In the genomic region with DNA sequence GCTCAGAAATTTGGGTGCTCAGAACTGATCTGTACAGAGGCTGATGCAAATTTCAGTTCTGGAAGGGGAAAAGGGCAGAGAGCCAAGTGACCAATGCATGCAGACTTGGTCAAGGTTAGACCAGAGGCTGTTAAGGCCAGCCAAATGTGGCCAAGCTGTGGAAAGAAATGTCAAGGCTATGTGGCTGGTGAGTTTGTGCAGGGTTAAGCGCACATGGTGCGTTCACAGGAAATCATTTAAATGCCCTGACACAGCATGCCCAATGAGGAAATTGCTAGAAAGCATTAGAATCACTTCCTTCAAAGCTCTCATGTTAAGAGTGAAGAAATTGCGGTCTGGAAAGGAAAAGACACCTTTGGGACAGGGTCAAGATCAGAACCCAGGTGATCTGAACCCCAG, we compare ENCODE assay signal across 9 cellular contexts. TPM values are rescaled to one million over a fixed set of nuclear protein-coding genes. Genes with fewer than 3 reads are reported as not detected.
DNase-seq lines count a peak whose midpoint lies in the region; ATAC-seq and TF ChIP-seq lines count a peak whose summit lies in the region.
"Had no signal": no experiment of that assay in that cellular context is flagged by ENCODE, and none has a peak within 500 bp of the region (broad histone marks: within the 10 kb centered on the region; RNA-seq: fewer than 3 reads in every experiment).

No MANE protein-coding gene starts in this region.

- H3K27me3 ChIP-seq in BLaER1 treated with 17β-estradiol and CSF1 and Interleukin-3, amounts not matched to agents 10 nM and 100 nM, result peaks cover 0 to 83% (median 0%) of the 10 kb centered on the region in 11 experiments; a peak in 8 of 22 replicates
- H3K27me3 ChIP-seq in adrenal gland (no peaks in the 10 kb centered on the region), PC-3 (ENCODE audit: low read length) (no peaks in the 10 kb centered on the region)
- H3K27me3 ChIP-seq: esophagus muscularis mucosa had no signal

- H3F3A ChIP-seq in PC-3 (ENCODE audit: low read length, unreplicated experiment), result no peaks in the 10 kb centered on the region

- no peaks in the 10 kb centered on the region for H3K79me2 ChIP-seq in PC-3 (ENCODE audit: low read length)

- H4K20me1 ChIP-seq in BLaER1 treated with 17β-estradiol and CSF1 and Interleukin-3, amounts not matched to agents 10 nM and 100 nM, result peaks cover 0 to 42% (median 0%) of the 10 kb centered on the region in 11 experiments; a peak in 4 of 22 replicates
- no peaks in the 10 kb centered on the region for H4K20me1 ChIP-seq in PC-3 (ENCODE audit: low read length)

- H2AFZ ChIP-seq in PC-3 (ENCODE audit: low read length), result no peak overlapping the region

- POLR2A ChIA-PET in PC-3 (lab: Charles Lee; ENCODE audit: unreplicated experiment), result interaction anchor here (0.6 kb wide), 1 partner anchor 31 kb away, joined by 4 read pairs; no protein-coding TSS in a partner anchor

- DNase-seq in adrenal gland (peak; percentile 75 to 89 (median 85)), HUDEP-2 (lab: John Stamatoyannopoulos, UW; ENCODE audit: unreplicated experiment in 76 of 76) (no peak), PC-3 (no peak)
- no peak for DNase-seq in stimulated activated CD4-positive, alpha-beta T cell treated with anti-CD3 and anti-CD28 coated beads, Interleukin-1b, Interleukin-23, amount 100 ng/mL, for 48 hours

- no peak overlapping the region for H3K27ac ChIP-seq in BLaER1 treated with 17β-estradiol and CSF1 and Interleukin-3, amounts not matched to agents 10 nM and 100 nM
- H3K27ac ChIP-seq in adrenal gland (peak overlapping the region in 4 of 5 donors; percentile 15 to 86 (median 84)), PC-3 (ENCODE audit: low read length) (no peak overlapping the region)
- H3K27ac ChIP-seq: esophagus muscularis mucosa had no signal

- peak overlapping the region; percentile 32 to 73 (median 59) for H3K4me2 ChIP-seq in BLaER1 treated with 17β-estradiol and CSF1 and Interleukin-3, amounts not matched to agents 10 nM and 100 nM
- no peak overlapping the region for H3K4me2 ChIP-seq in PC-3 (ENCODE audit: low read length)

- peaks cover 25 to 48% (median 35%) of the 10 kb centered on the region in 10 experiments for H3K4me1 ChIP-seq in BLaER1 treated with 17β-estradiol and CSF1 and Interleukin-3, amounts not matched to agents 10 nM and 100 nM
- H3K4me1 ChIP-seq in adrenal gland (replicated peaks in 1 of 2), result peaks cover 26 to 34% of the 10 kb centered on the region in 2 donors
- no peaks in the 10 kb centered on the region; the same call in 1 of the 2 replicates for H3K4me1 ChIP-seq in PC-3 (ENCODE audit: insufficient read depth, low read length)

- H3K9me2 ChIP-seq in PC-3 (replicated peaks; ENCODE audit: low read length), result no peaks in the 10 kb centered on the region

- H3K4me3 ChIP-seq in BLaER1 treated with 17β-estradiol and CSF1 and Interleukin-3, amounts not matched to agents 10 nM and 100 nM, result no peak overlapping the region
- H3K4me3 ChIP-seq in adrenal gland, result no peak overlapping the region
- no peak overlapping the region for H3K4me3 ChIP-seq in PC-3 (ENCODE audit: low read length)
- H3K4me3 ChIP-seq: esophagus muscularis mucosa had no signal

- 12 to 39% (median 30%) methylated on average over 3 of the region's 3 CpGs for WGBS in adrenal gland, 4 donors

- intact Hi-C loops in adrenal gland (cut with DNase I) (no loop called here), PC-3 (cut with micrococcal nuclease) (loop anchor here (1.0 kb wide), 2 partner anchors 29 to 80 kb away; no protein-coding TSS in a partner anchor)

- CTCF ChIA-PET in PC-3 (lab: Charles Lee), result interaction anchor here (0.7 to 1.5 kb wide), 3 partner anchors 28 to 37 kb away, joined by 3 to 17 read pairs (median 5); no protein-coding TSS in a partner anchor

- ATAC-seq in GM19395 (IDR thresholded peaks at IDR 0.05; ENCODE audit: unreplicated experiment), result peak; percentile 42
- peak; percentile 29 for ATAC-seq in HG03354 (IDR thresholded peaks at IDR 0.05; ENCODE audit: poor library complexity, severe bottlenecking, unreplicated experiment)
- ATAC-seq in HG03457 (IDR thresholded peaks at IDR 0.05; ENCODE audit: unreplicated experiment), result no peak
- no peak for ATAC-seq in PC-3

- H3K9ac ChIP-seq in BLaER1 treated with 17β-estradiol and CSF1 and Interleukin-3, amounts not matched to agents 10 nM and 100 nM, result no peak overlapping the region
- no peak overlapping the region for H3K9ac ChIP-seq in PC-3 (ENCODE audit: low read length)

- H3K9me3 ChIP-seq in BLaER1 treated with 17β-estradiol and CSF1 and Interleukin-3, amounts not matched to agents 10 nM and 100 nM (replicated peaks in 1 of 11), result no peaks in the 10 kb centered on the region
- H3K9me3 ChIP-seq in adrenal gland (replicated peaks in 1 of 3), result no peaks in the 10 kb centered on the region
- H3K9me3 ChIP-seq in PC-3 (ENCODE audit: low read length), result no peaks in the 10 kb centered on the region
- H3K9me3 ChIP-seq: esophagus muscularis mucosa had no signal

- no peak for TF ChIP-seq CTCF in adrenal gland (IDR thresholded peaks at IDR 0.05)
- TF ChIP-seq CTCF in PC-3 (conservative IDR thresholded peaks at IDR 0.05; ENCODE audit: low read depth, low read length), result no peak

- no peak for TF ChIP-seq POLR2A in adrenal gland (IDR thresholded peaks at IDR 0.05)

- H3K36me3 ChIP-seq in BLaER1 treated with 17β-estradiol and CSF1 and Interleukin-3, amounts not matched to agents 10 nM and 100 nM, result no peaks in the 10 kb centered on the region
- H3K36me3 ChIP-seq in adrenal gland (replicated peaks in 1 of 2) (no peaks in the 10 kb centered on the region), PC-3 (ENCODE audit: low read depth, low read length) (peaks cover 6% of the 10 kb centered on the region; the same call in 1 of the 2 replicates)
- H3K36me3 ChIP-seq: esophagus muscularis mucosa had no signal

- no TSS peak for BruUV-seq in PC-3 (replicated peaks; lab: Mats Ljungman, UMichigan)

RNA-seq across cellular contexts. Expression of a gene that starts 58.0 kb away (rescaled TPM):
- total RNA-seq in adrenal gland, result 1 to 10 TPM; 2.5 to 5.5 (median 3.2) TPM
- polyA plus RNA-seq in adrenal gland, result 1 to 10 TPM; 1.6 to 6.1 (median 3.1) TPM
- 8.4 and 8.7 TPM in 2 replicates for total RNA-seq in PC-3 (2014; rRNA removed)

Comparison
In these comparisons a context has a peak if more than half of its experiments do, and no peak if none do; other contexts are left out.
1. H3K27ac ChIP-seq: peak in adrenal gland (4 of 5); none in BLaER1 treated with 17β-estradiol and CSF1 and Interleukin-3, amounts not matched to agents 10 nM and 100 nM (0 of 11) and PC-3 (single experiment).
2. ATAC-seq: peak in GM19395 (single experiment) and HG03354 (single experiment); none in HG03457 (single experiment) and PC-3 (single experiment).
3. DNase-seq: peak in adrenal gland (7 of 7); none in stimulated activated CD4-positive, alpha-beta T cell treated with anti-CD3 and anti-CD28 coated beads, Interleukin-1b, Interleukin-23, amount 100 ng/mL, for 48 hours (single experiment), HUDEP-2 (0 of 76) and PC-3 (single experiment).